Comparison of ENCODE assay signal across 9 cellular contexts in genomic region chr16:70750893-70751467, GRCh38. TPM values are rescaled to one million over a fixed set of nuclear protein-coding genes. Genes with fewer than 3 reads are reported as not detected.
DNase-seq lines count a peak whose midpoint lies in the region; ATAC-seq, FAIRE-seq and TF ChIP-seq lines count a peak whose summit lies in the region.
"Had no signal": no experiment of that assay in that cellular context is flagged by ENCODE, and none has a peak within 500 bp of the region (broad histone marks: within the 10 kb centered on the region; RNA-seq: fewer than 3 reads in every experiment).

No MANE protein-coding gene starts in this region.

- H3K4me3 Mint-ChIP-seq in brain: no peak overlapping the region
- H3K4me3 Mint-ChIP-seq in T-cell: no peak overlapping the region

- H3K9me3 ChIP-seq in stomach: no peaks in the 10 kb centered on the region

- no peaks in the 10 kb centered on the region for H3K27me3 Mint-ChIP-seq in brain
- H3K27me3 Mint-ChIP-seq in T-cell: no peaks in the 10 kb centered on the region

- peak overlapping the region; percentile 56 to 92 (median 88) for H3K27ac ChIP-seq in stomach

- intact Hi-C loops in left colon (cut with DNase I, micrococcal nuclease): no loop called here
- intact Hi-C loops in stomach (cut with DNase I; ENCODE audit: low total_unique reads): no loop called here

- TF ChIP-seq EP300 in stomach (IDR thresholded peaks at IDR 0.05): peak; percentile 3

- H3K27me3 ChIP-seq in stomach: no peaks in the 10 kb centered on the region

- H3K36me3 ChIP-seq in stomach: peaks cover 0 to 22% (median 15%) of the 10 kb centered on the region in 4 donors

- peaks cover 77% of the 10 kb centered on the region for H3K4me1 Mint-ChIP-seq in brain
- H3K4me1 Mint-ChIP-seq in T-cell: peaks cover 20 to 21% (median 20%) of the 10 kb centered on the region in 3 donors

- TF ChIP-seq POLR2A in stomach (IDR thresholded peaks at IDR 0.05): no peak

- H3K4me3 ChIP-seq in stomach: no peak overlapping the region
- H3K4me3 ChIP-seq: K562 had no signal

- ATAC-seq in left colon: no peak
- no peak for ATAC-seq in T-cell (replicated peaks in 1 of 4)
- ATAC-seq: K562 had no signal

- H3K36me3 Mint-ChIP-seq in brain: peaks cover 3% of the 10 kb centered on the region
- H3K36me3 Mint-ChIP-seq in T-cell: peaks cover 24% of the 10 kb centered on the region

- FAIRE-seq in HTR-8/SVneo (lab: Jason Lieb, UNC): no peak
- FAIRE-seq: K562 had no signal

- 45 to 71% (median 59%) methylated on average over 11 to 13 of the region's 13 CpGs for WGBS in stomach, 5 donors

- no peaks in the 10 kb centered on the region for H3K9me3 Mint-ChIP-seq in brain
- no peaks in the 10 kb centered on the region for H3K9me3 Mint-ChIP-seq in T-cell

- TF ChIP-seq CTCF in brain (conservative IDR thresholded peaks at IDR 0.05): no peak
- TF ChIP-seq CTCF in stomach (IDR thresholded peaks at IDR 0.05): no peak

- POLR2A ChIA-PET in T-cell (lab: Charles Lee): no interaction called here

- peaks cover 67 to 83% (median 79%) of the 10 kb centered on the region in 4 donors for H3K4me1 ChIP-seq in stomach

- CTCF ChIA-PET in T-cell (lab: Charles Lee): interaction anchor here in 1 of 2 donors (0.5 to 0.6 kb wide), 2 partner anchors 12 to 83 kb away, joined by 3 to 4 read pairs; no protein-coding TSS in a partner anchor

- H3K27ac Mint-ChIP-seq in brain (peak overlapping the region; percentile 95 to 98 (median 97)), T-cell (no peak overlapping the region)

- peak; percentile 75 for DNase-seq in HTR-8/SVneo (ENCODE audit: insufficient read length, low spot score)
- DNase-seq in left colon: peak; percentile 44 to 69
- peak; percentile 47 for DNase-seq in stomach
- DNase-seq in activated T-cell treated with anti-CD3 and anti-CD28 coated beads for 4 hours: no peak
- DNase-seq in stimulated activated CD8-positive, alpha-beta memory T cell treated with anti-CD3 and anti-CD28 coated beads, Interleukin-4, amount 100 ng/mL, for 48 hours: no peak
- DNase-seq in D341Med (ENCODE audit: low spot score): no peak
- no peak for DNase-seq in T-cell

RNA-seq across cellular contexts. Expression of gene VAC14, which starts 50.0 kb away (rescaled TPM):
- polyA plus RNA-seq in brain (ENCODE audit: insufficient read depth, low read depth, low replicate concordance): 76.0 TPM
- total RNA-seq in left colon: 10 to 100 TPM; 26.9 to 32.1 TPM
- 10 to 100 TPM; 14.9 to 90.6 (median 54.2) TPM for total RNA-seq in stomach
- 10 to 100 TPM; 22.3 to 33.1 (median 32.1) TPM for polyA plus RNA-seq in stomach
- total RNA-seq in T-cell: 10 to 100 TPM; 40.3 to 48.0 (median 44.0) TPM

Comparison
In these comparisons a context has a peak if more than half of its experiments do, and no peak if none do; other contexts are left out.
1. DNase-seq: peak in HTR-8/SVneo (single experiment), left colon (2 of 2) and stomach (single experiment); none in activated T-cell treated with anti-CD3 and anti-CD28 coated beads for 4 hours (single experiment), stimulated activated CD8-positive, alpha-beta memory T cell treated with anti-CD3 and anti-CD28 coated beads, Interleukin-4, amount 100 ng/mL, for 48 hours (single experiment), D341Med (single experiment) and T-cell (0 of 34).
2. H3K27ac Mint-ChIP-seq: peak in brain (5 of 5); none in T-cell (0 of 2).